In the genomic region with DNA sequence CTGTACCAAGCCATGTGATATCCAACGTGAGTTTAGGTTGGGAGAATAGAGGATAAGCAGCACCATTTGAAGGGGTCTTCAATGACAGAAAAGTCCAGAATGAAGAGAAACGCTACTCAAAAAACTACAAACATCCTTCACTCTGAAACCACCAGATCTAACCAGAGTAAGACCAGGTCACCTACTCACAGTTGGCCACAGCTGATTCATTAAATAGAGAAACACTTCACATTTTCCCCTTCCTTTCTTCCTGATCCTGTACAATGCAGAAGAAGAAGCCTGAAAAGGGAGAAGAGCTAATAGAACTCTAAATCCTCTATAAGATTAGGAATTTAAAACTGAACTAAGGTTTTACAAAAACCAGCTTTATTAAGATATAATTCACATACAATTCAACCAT, we compare ENCODE assay signal across 22 cellular contexts. TPM values are rescaled to one million over a fixed set of nuclear protein-coding genes. Genes with fewer than 3 reads are reported as not detected.
DNase-seq lines count a peak whose midpoint lies in the region; ATAC-seq, FAIRE-seq and TF ChIP-seq lines count a peak whose summit lies in the region.
"Had no signal": no experiment of that assay in that cellular context is flagged by ENCODE, and none has a peak within 500 bp of the region (broad histone marks: within the 10 kb centered on the region; RNA-seq: fewer than 3 reads in every experiment).

No MANE protein-coding gene starts in this region.

- H3K27ac ChIP-seq in DND-41 (ENCODE audit: low read length): no peak overlapping the region
- H3K27ac ChIP-seq: A549, BLaER1, GM23248, HL-60 had no signal

- no peaks in the 10 kb centered on the region for H4K20me1 ChIP-seq in DND-41 (ENCODE audit: insufficient read depth, low read length)
- H4K20me1 ChIP-seq: BLaER1 had no signal

- no peak overlapping the region for H3K4me2 ChIP-seq in DND-41 (ENCODE audit: insufficient read depth, low read length)
- H3K4me2 ChIP-seq: A549, BLaER1 had no signal

- H3K4me1 ChIP-seq in DND-41 (ENCODE audit: insufficient read depth, low read length) (no peaks in the 10 kb centered on the region), mucosa of descending colon (ENCODE audit: low read depth) (no peaks in the 10 kb centered on the region)
- H3K4me1 ChIP-seq: A549, BLaER1 had no signal

- H3K27me3 ChIP-seq in DND-41 (ENCODE audit: insufficient read depth, low read length, poor library complexity): no peaks in the 10 kb centered on the region
- H3K27me3 ChIP-seq: BLaER1 had no signal

- no peak for DNase-seq in activated naive CD8-positive, alpha-beta T cell treated with anti-CD3 and anti-CD28 coated beads, Interleukin-2, amount 50 U/mL, for 24 hours
- no peak for DNase-seq in activated naive CD8-positive, alpha-beta T cell treated with anti-CD3 and anti-CD28 coated beads for 36 hours
- DNase-seq in DND-41 (no peak), mucosa of descending colon (no peak), H54 (ENCODE audit: insufficient read length, low spot score) (no peak)
- DNase-seq: AML-193; CD8-positive, alpha-beta T cell; GDM1; GM23248; H7; HFFc6 had no signal

- peaks cover 27% of the 10 kb centered on the region for H3K4me1 Mint-ChIP-seq in activated naive CD8-positive, alpha-beta T cell treated with anti-CD3 and anti-CD28 coated beads, Interleukin-2, amount 50 U/mL, for 24 hours
- peaks cover 21% of the 10 kb centered on the region for H3K4me1 Mint-ChIP-seq in activated naive CD8-positive, alpha-beta T cell treated with anti-CD3 and anti-CD28 coated beads for 36 hours
- H3K4me1 Mint-ChIP-seq in activated T-helper 17 cell treated with anti-CD3 and anti-CD28 coated beads, Interleukin-2, amount 50 U/mL, for 72 hours: no peaks in the 10 kb centered on the region
- H3K4me1 Mint-ChIP-seq in stimulated activated naive CD8-positive, alpha-beta T cell treated with anti-CD3 and anti-CD28 coated beads, Interleukin-15, Interleukin-2, amounts not matched to agents 100 ng/mL and 50 ng/mL, for 24 hours (ENCODE audit: low read depth): peaks cover 26% of the 10 kb centered on the region

- H3K36me3 ChIP-seq in DND-41 (ENCODE audit: insufficient read depth, low read length): no peaks in the 10 kb centered on the region
- no peaks in the 10 kb centered on the region for H3K36me3 ChIP-seq in mucosa of descending colon (ENCODE audit: low read depth)
- H3K36me3 ChIP-seq: BLaER1 had no signal

- H3K4me3 Mint-ChIP-seq in activated naive CD8-positive, alpha-beta T cell treated with anti-CD3 and anti-CD28 coated beads, Interleukin-2, amount 50 U/mL, for 24 hours: no peak overlapping the region
- no peak overlapping the region for H3K4me3 Mint-ChIP-seq in activated naive CD8-positive, alpha-beta T cell treated with anti-CD3 and anti-CD28 coated beads for 36 hours
- H3K4me3 Mint-ChIP-seq in activated T-helper 17 cell treated with anti-CD3 and anti-CD28 coated beads, Interleukin-2, amount 50 U/mL, for 72 hours: no peak overlapping the region
- peak overlapping the region; percentile 13 for H3K4me3 Mint-ChIP-seq in stimulated activated naive CD8-positive, alpha-beta T cell treated with anti-CD3 and anti-CD28 coated beads, Interleukin-15, Interleukin-2, amounts not matched to agents 100 ng/mL and 50 ng/mL, for 24 hours
- H3K4me3 Mint-ChIP-seq: CD8-positive, alpha-beta T cell; HFFc6 had no signal

- H3K9me3 ChIP-seq in DND-41 (ENCODE audit: insufficient read depth, low read length, severe bottlenecking): no peaks in the 10 kb centered on the region
- no peaks in the 10 kb centered on the region for H3K9me3 ChIP-seq in mucosa of descending colon

- H3K4me3 ChIP-seq in DND-41 (ENCODE audit: low read depth in 1 of 2, low read length in 2 of 2) (no peak overlapping the region), mucosa of descending colon (no peak overlapping the region)
- H3K4me3 ChIP-seq: A549, BLaER1, GM23248 had no signal

- no peaks in the 10 kb centered on the region for H3K79me2 ChIP-seq in DND-41 (ENCODE audit: insufficient read depth, low read length)

- intact Hi-C loops in mucosa of descending colon (cut with DNase I, micrococcal nuclease): no loop called here

- peaks cover 6% of the 10 kb centered on the region for H3K9me3 Mint-ChIP-seq in activated naive CD8-positive, alpha-beta T cell treated with anti-CD3 and anti-CD28 coated beads, Interleukin-2, amount 50 U/mL, for 24 hours
- H3K9me3 Mint-ChIP-seq in activated naive CD8-positive, alpha-beta T cell treated with anti-CD3 and anti-CD28 coated beads for 36 hours: peaks cover 3% of the 10 kb centered on the region
- H3K9me3 Mint-ChIP-seq in activated T-helper 17 cell treated with anti-CD3 and anti-CD28 coated beads, Interleukin-2, amount 50 U/mL, for 72 hours: no peaks in the 10 kb centered on the region
- no peaks in the 10 kb centered on the region for H3K9me3 Mint-ChIP-seq in stimulated activated naive CD8-positive, alpha-beta T cell treated with anti-CD3 and anti-CD28 coated beads, Interleukin-15, Interleukin-2, amounts not matched to agents 100 ng/mL and 50 ng/mL, for 24 hours
- H3K9me3 Mint-ChIP-seq: CD8-positive, alpha-beta T cell; HFFc6 had no signal

- no peak for TF ChIP-seq CTCF in DND-41 (IDR thresholded peaks at IDR 0.05; ENCODE audit: borderline replicate concordance, extremely low read depth, low read length, poor library complexity, severe bottlenecking)
- no peak for TF ChIP-seq CTCF in mucosa of descending colon (IDR thresholded peaks at IDR 0.05)

- peaks cover 4% of the 10 kb centered on the region for H3K36me3 Mint-ChIP-seq in activated naive CD8-positive, alpha-beta T cell treated with anti-CD3 and anti-CD28 coated beads, Interleukin-2, amount 50 U/mL, for 24 hours (ENCODE audit: low read depth)
- peaks cover 3% of the 10 kb centered on the region for H3K36me3 Mint-ChIP-seq in activated naive CD8-positive, alpha-beta T cell treated with anti-CD3 and anti-CD28 coated beads for 36 hours
- H3K36me3 Mint-ChIP-seq in activated T-helper 17 cell treated with anti-CD3 and anti-CD28 coated beads, Interleukin-2, amount 50 U/mL, for 72 hours (ENCODE audit: low read depth): no peaks in the 10 kb centered on the region
- H3K36me3 Mint-ChIP-seq in stimulated activated naive CD8-positive, alpha-beta T cell treated with anti-CD3 and anti-CD28 coated beads, Interleukin-15, Interleukin-2, amounts not matched to agents 100 ng/mL and 50 ng/mL, for 24 hours (ENCODE audit: low read depth): no peaks in the 10 kb centered on the region
- H3K36me3 Mint-ChIP-seq: CD8-positive, alpha-beta T cell had no signal

- no peak for TF ChIP-seq POLR2A in H54 (IDR thresholded peaks at IDR 0.05; ENCODE audit: low read depth, low read length)

- no peak overlapping the region for H3K27ac Mint-ChIP-seq in activated naive CD8-positive, alpha-beta T cell treated with anti-CD3 and anti-CD28 coated beads, Interleukin-2, amount 50 U/mL, for 24 hours
- no peak overlapping the region for H3K27ac Mint-ChIP-seq in activated naive CD8-positive, alpha-beta T cell treated with anti-CD3 and anti-CD28 coated beads for 36 hours
- no peak overlapping the region for H3K27ac Mint-ChIP-seq in activated T-helper 17 cell treated with anti-CD3 and anti-CD28 coated beads, Interleukin-2, amount 50 U/mL, for 72 hours
- H3K27ac Mint-ChIP-seq in stimulated activated naive CD8-positive, alpha-beta T cell treated with anti-CD3 and anti-CD28 coated beads, Interleukin-15, Interleukin-2, amounts not matched to agents 100 ng/mL and 50 ng/mL, for 24 hours: no peak overlapping the region
- H3K27ac Mint-ChIP-seq: CD8-positive, alpha-beta T cell; HFFc6 had no signal

- peak; percentile 84 for ATAC-seq in activated naive CD8-positive, alpha-beta T cell treated with anti-CD3 and anti-CD28 coated beads, Interleukin-2, amount 50 U/mL, for 24 hours
- ATAC-seq in DND-41 (ENCODE audit: insufficient read depth, low read depth) (no peak), mucosa of descending colon (no peak)
- peak; percentile 88 for ATAC-seq in activated T-helper 17 cell treated with anti-CD3 and anti-CD28 coated beads, Interleukin-2, amount 50 U/mL, for 72 hours (replicated peaks)
- ATAC-seq: A549; CD8-positive, alpha-beta T cell; HCT116 had no signal

- no peak for FAIRE-seq in H54 (lab: Jason Lieb, UNC)
- FAIRE-seq: A549, GM12892, GM18507 had no signal

- H3K9ac ChIP-seq in DND-41 (ENCODE audit: low read depth, low read length): no peak overlapping the region
- H3K9ac ChIP-seq: BLaER1, GM23248 had no signal

- H2AFZ ChIP-seq in DND-41 (ENCODE audit: low read depth, low read length): peak overlapping the region; percentile 28; the same call in 1 of the 2 replicates
- H2AFZ ChIP-seq: GM23248 had no signal

- H3K27me3 Mint-ChIP-seq in activated naive CD8-positive, alpha-beta T cell treated with anti-CD3 and anti-CD28 coated beads, Interleukin-2, amount 50 U/mL, for 24 hours: no peaks in the 10 kb centered on the region
- no peaks in the 10 kb centered on the region for H3K27me3 Mint-ChIP-seq in activated naive CD8-positive, alpha-beta T cell treated with anti-CD3 and anti-CD28 coated beads for 36 hours
- no peaks in the 10 kb centered on the region for H3K27me3 Mint-ChIP-seq in activated T-helper 17 cell treated with anti-CD3 and anti-CD28 coated beads, Interleukin-2, amount 50 U/mL, for 72 hours
- no peaks in the 10 kb centered on the region for H3K27me3 Mint-ChIP-seq in stimulated activated naive CD8-positive, alpha-beta T cell treated with anti-CD3 and anti-CD28 coated beads, Interleukin-15, Interleukin-2, amounts not matched to agents 100 ng/mL and 50 ng/mL, for 24 hours

RNA-seq across cellular contexts. Expression of a gene that starts 19.4 kb away (rescaled TPM):
- total RNA-seq in activated naive CD8-positive, alpha-beta T cell treated with anti-CD3 and anti-CD28 coated beads for 36 hours: 10 to 100 TPM; 40.4 to 51.1 TPM
- 10 to 100 TPM; 49.3 to 74.3 TPM for total RNA-seq in activated T-helper 17 cell treated with anti-CD3 and anti-CD28 coated beads, Interleukin-2, amount 50 U/mL, for 72 hours
- 10 to 100 TPM; 35.4 to 49.4 (median 42.8) TPM for total RNA-seq in mucosa of descending colon

RNA-seq across cellular contexts. Expression of a gene that starts 19.9 kb away (rescaled TPM):
- total RNA-seq in activated naive CD8-positive, alpha-beta T cell treated with anti-CD3 and anti-CD28 coated beads for 36 hours: not detected
- total RNA-seq in activated T-helper 17 cell treated with anti-CD3 and anti-CD28 coated beads, Interleukin-2, amount 50 U/mL, for 72 hours: not detected
- total RNA-seq in mucosa of descending colon: not detected
- total RNA-seq: Calu3; CD8-positive, alpha-beta T cell; Daoy; GM23248; H7; HFFc6; HT1080 had no signal

RNA-seq across cellular contexts. Expression of a gene that starts 30.4 kb away (rescaled TPM):
- 10 to 100 TPM; 38.5 to 39.2 TPM for total RNA-seq in activated naive CD8-positive, alpha-beta T cell treated with anti-CD3 and anti-CD28 coated beads for 36 hours
- 10 to 100 TPM; 28.4 to 50.4 TPM for total RNA-seq in activated T-helper 17 cell treated with anti-CD3 and anti-CD28 coated beads, Interleukin-2, amount 50 U/mL, for 72 hours
- 10 to 100 TPM; 42.1 to 54.6 (median 42.7) TPM for total RNA-seq in mucosa of descending colon

Comparison
In these comparisons a context has a peak if more than half of its experiments do, and no peak if none do; other contexts are left out.
1. ATAC-seq: peak in activated naive CD8-positive, alpha-beta T cell treated with anti-CD3 and anti-CD28 coated beads, Interleukin-2, amount 50 U/mL, for 24 hours (single experiment) and activated T-helper 17 cell treated with anti-CD3 and anti-CD28 coated beads, Interleukin-2, amount 50 U/mL, for 72 hours (single experiment); none in DND-41 (single experiment) and mucosa of descending colon (single experiment).